17 cellular contexts compared by ENCODE assay signal in genomic region chr13:67001363-67001762, GRCh38.
"Had no signal": no experiment of that assay in that cellular context is flagged by ENCODE, and none has a peak within 500 bp of the region (broad histone marks: within the 10 kb centered on the region; RNA-seq: fewer than 3 reads in every experiment).

No MANE protein-coding gene starts in this region.

- DNase-seq: activated CD4-positive, alpha-beta T cell treated with anti-CD3 and anti-CD28 coated beads, Interleukin-2, amount 10 ng/mL, durations not matched to agents 7 days and 5 days; activated CD8-positive, alpha-beta memory T cell treated with anti-CD3 and anti-CD28 coated beads for 24 hours; activated naive CD8-positive, alpha-beta T cell treated with anti-CD3 and anti-CD28 coated beads, Interleukin-2, amount 10 ng/mL, durations not matched to agents 7 days and 5 days; cerebellar nuclear complex; dermis blood vessel endothelial cell; gastrocnemius medialis; left colon; lower lobe of right lung; mucosa of descending colon; naive thymus-derived CD4-positive, alpha-beta T cell; right cardiac atrium; stimulated activated CD4-positive, alpha-beta T cell treated with anti-CD3 and anti-CD28 coated beads, Interleukin-15, amount 100 ng/mL, for 24 hours; stimulated activated CD4-positive, alpha-beta T cell treated with anti-CD3 and anti-CD28 coated beads, Interleukin-4, amount 100 ng/mL, for 1 hour; stimulated activated naive B cell treated with anti-CD40 and anti-IgM and Interleukin-4, amounts not matched to agents 10 μg/mL and 1 μg/mL and 100 μg/mL, for 72 hours had no signal

- H3K4me1 Mint-ChIP-seq: activated CD4-positive, alpha-beta T cell treated with anti-CD3 and anti-CD28 coated beads, Interleukin-2, amount 10 ng/mL, durations not matched to agents 7 days and 5 days; activated naive CD8-positive, alpha-beta T cell treated with anti-CD3 and anti-CD28 coated beads, Interleukin-2, amount 10 ng/mL, durations not matched to agents 7 days and 5 days; naive thymus-derived CD4-positive, alpha-beta T cell had no signal

- H3K27me3 Mint-ChIP-seq: activated CD4-positive, alpha-beta T cell treated with anti-CD3 and anti-CD28 coated beads, Interleukin-2, amount 10 ng/mL, durations not matched to agents 7 days and 5 days; activated naive CD8-positive, alpha-beta T cell treated with anti-CD3 and anti-CD28 coated beads, Interleukin-2, amount 10 ng/mL, durations not matched to agents 7 days and 5 days; naive thymus-derived CD4-positive, alpha-beta T cell; progenitor cell of endocrine pancreas; stimulated activated naive B cell treated with anti-CD40 and anti-IgM and Interleukin-4, amounts not matched to agents 10 μg/mL and 1 μg/mL and 100 μg/mL, for 72 hours; type B pancreatic cell had no signal

- H3K27me3 ChIP-seq: gastrocnemius medialis had no signal

- H3K9me3 Mint-ChIP-seq: activated CD4-positive, alpha-beta T cell treated with anti-CD3 and anti-CD28 coated beads, Interleukin-2, amount 10 ng/mL, durations not matched to agents 7 days and 5 days had no signal

- H3K27ac Mint-ChIP-seq: activated CD4-positive, alpha-beta T cell treated with anti-CD3 and anti-CD28 coated beads, Interleukin-2, amount 10 ng/mL, durations not matched to agents 7 days and 5 days; activated naive CD8-positive, alpha-beta T cell treated with anti-CD3 and anti-CD28 coated beads, Interleukin-2, amount 10 ng/mL, durations not matched to agents 7 days and 5 days; naive thymus-derived CD4-positive, alpha-beta T cell; progenitor cell of endocrine pancreas; stimulated activated naive B cell treated with anti-CD40 and anti-IgM and Interleukin-4, amounts not matched to agents 10 μg/mL and 1 μg/mL and 100 μg/mL, for 72 hours; type B pancreatic cell had no signal

- H3K36me3 ChIP-seq: gastrocnemius medialis, lower lobe of right lung had no signal

- ATAC-seq: gastrocnemius medialis; left colon; lower lobe of right lung; mucosa of descending colon; naive thymus-derived CD4-positive, alpha-beta T cell; right cardiac atrium; stimulated activated naive B cell treated with anti-CD40 and anti-IgM and Interleukin-4, amounts not matched to agents 10 μg/mL and 1 μg/mL and 100 μg/mL, for 72 hours had no signal

- H3K9me3 ChIP-seq: gastrocnemius medialis, lower lobe of right lung, mucosa of descending colon had no signal

- H3K4me1 ChIP-seq: gastrocnemius medialis, lower lobe of right lung had no signal

- H3K27ac ChIP-seq: gastrocnemius medialis, lower lobe of right lung, skin epidermis had no signal

- H3K4me3 Mint-ChIP-seq: activated CD4-positive, alpha-beta T cell treated with anti-CD3 and anti-CD28 coated beads, Interleukin-2, amount 10 ng/mL, durations not matched to agents 7 days and 5 days; activated naive CD8-positive, alpha-beta T cell treated with anti-CD3 and anti-CD28 coated beads, Interleukin-2, amount 10 ng/mL, durations not matched to agents 7 days and 5 days; naive thymus-derived CD4-positive, alpha-beta T cell; stimulated activated naive B cell treated with anti-CD40 and anti-IgM and Interleukin-4, amounts not matched to agents 10 μg/mL and 1 μg/mL and 100 μg/mL, for 72 hours; type B pancreatic cell had no signal

- H3K4me3 ChIP-seq: gastrocnemius medialis, lower lobe of right lung, mucosa of descending colon, skin epidermis had no signal

- H3K36me3 Mint-ChIP-seq: activated naive CD8-positive, alpha-beta T cell treated with anti-CD3 and anti-CD28 coated beads, Interleukin-2, amount 10 ng/mL, durations not matched to agents 7 days and 5 days; naive thymus-derived CD4-positive, alpha-beta T cell; type B pancreatic cell had no signal
